Comparison of ENCODE assay signal across 1 cellular context in genomic region chr7:151242181-151243044, GRCh38.
TF ChIP-seq lines count a peak whose summit lies in the region.

No MANE protein-coding gene starts in this region.

TF ChIP-seq in H1, 55 proteins besides CTCF, POLR2A, EP300 and RAD21:
- TF ChIP-seq TBP (IDR thresholded peaks at IDR 0.05; ENCODE audit: low read depth, low read length) (no peak), CEBPB (IDR thresholded peaks at IDR 0.05; ENCODE audit: low read depth, low read length) (peak; percentile 43; the same call in 1 of the 2 replicates)
